In the genomic region with DNA sequence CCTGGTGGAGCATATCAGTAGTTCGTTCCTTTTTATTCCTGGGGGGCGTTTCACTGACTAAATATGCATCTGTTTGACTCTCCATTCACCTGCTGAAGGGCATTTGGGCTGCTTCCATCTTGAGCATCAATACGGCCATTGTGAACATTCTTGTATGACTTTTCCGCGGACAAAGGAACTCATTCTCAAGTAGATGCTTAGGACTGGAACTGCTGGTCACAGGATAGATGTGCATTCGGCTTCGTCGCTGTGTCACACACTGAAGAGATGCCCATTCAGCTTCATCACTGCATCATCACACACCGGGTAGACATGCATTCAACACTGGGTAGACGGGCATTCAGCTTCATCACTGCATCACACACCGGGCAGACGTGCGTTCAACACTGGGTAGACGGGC, we compare ENCODE assay signal across 17 cellular contexts.
DNase-seq lines count a peak whose midpoint lies in the region; ATAC-seq lines count a peak whose summit lies in the region.
"Had no signal": no experiment of that assay in that cellular context is flagged by ENCODE, and none has a peak within 500 bp of the region (broad histone marks: within the 10 kb centered on the region; RNA-seq: fewer than 3 reads in every experiment).

No MANE protein-coding gene starts in this region.

- H3K27ac Mint-ChIP-seq in activated CD8-positive, alpha-beta T cell treated with anti-CD3 and anti-CD28 coated beads, Interleukin-2, amount 10 ng/mL, durations not matched to agents 7 days and 5 days = no peak overlapping the region
- H3K27ac Mint-ChIP-seq: CD4-positive, CD25-positive, alpha-beta regulatory T cell had no signal

- H3K27me3 Mint-ChIP-seq in activated CD8-positive, alpha-beta T cell treated with anti-CD3 and anti-CD28 coated beads, Interleukin-2, amount 10 ng/mL, durations not matched to agents 7 days and 5 days (ENCODE audit: low read depth) = no peaks in the 10 kb centered on the region

- no peaks in the 10 kb centered on the region for H3K4me1 Mint-ChIP-seq in activated CD8-positive, alpha-beta T cell treated with anti-CD3 and anti-CD28 coated beads, Interleukin-2, amount 10 ng/mL, durations not matched to agents 7 days and 5 days (ENCODE audit: low read depth)

- H3K9me3 Mint-ChIP-seq in activated CD8-positive, alpha-beta T cell treated with anti-CD3 and anti-CD28 coated beads, Interleukin-2, amount 10 ng/mL, durations not matched to agents 7 days and 5 days (ENCODE audit: insufficient read depth) = no peaks in the 10 kb centered on the region

- no peak overlapping the region for H3K4me3 Mint-ChIP-seq in activated CD8-positive, alpha-beta T cell treated with anti-CD3 and anti-CD28 coated beads, Interleukin-2, amount 10 ng/mL, durations not matched to agents 7 days and 5 days
- H3K4me3 Mint-ChIP-seq: CD4-positive, CD25-positive, alpha-beta regulatory T cell had no signal

- POLR2A ChIA-PET in activated CD8-positive, alpha-beta T cell treated with anti-CD3 and anti-CD28 coated beads, Interleukin-2, amount 10 ng/mL, durations not matched to agents 7 days and 5 days (lab: Charles Lee) = no interaction called here

- peak; percentile 27 for DNase-seq in activated effector memory CD4-positive, alpha-beta T cell treated with anti-CD3 and anti-CD28 coated beads, Interleukin-2, amount 50 U/mL, for 16 hours
- DNase-seq in activated effector memory CD4-positive, alpha-beta T cell treated with Interleukin-2 at 50 U/mL for 16 hours = no peak
- DNase-seq in medulla oblongata (ENCODE audit: extremely low spot score) = peak; percentile 85
- DNase-seq in ureter (ENCODE audit: low spot score) = peak; percentile 32
- no peak for DNase-seq in activated CD8-positive, alpha-beta T cell treated with anti-CD3 and anti-CD28 coated beads, Interleukin-2, amount 10 ng/mL, durations not matched to agents 7 days and 5 days
- no peak for DNase-seq in activated CD8-positive, alpha-beta memory T cell treated with anti-CD3 and anti-CD28 coated beads for 24 hours
- DNase-seq in glomerular visceral epithelial cell (ENCODE audit: extremely low spot score) = no peak
- DNase-seq: Calu3; CD4-positive, CD25-positive, alpha-beta regulatory T cell; DMS 273 treated with DMSO at 0.1 percent for 48 hours; GM23248 had no signal

- no peak for ATAC-seq in activated CD8-positive, alpha-beta T cell treated with anti-CD3 and anti-CD28 coated beads, Interleukin-2, amount 10 ng/mL, durations not matched to agents 7 days and 5 days
- ATAC-seq: GM12878, HCT116, HepG2 had no signal

- H3K27ac ChIP-seq in angular gyrus (ENCODE audit: low read depth, low read length) = peak overlapping the region; percentile 35
- H3K27ac ChIP-seq: 22Rv1; BLaER1 treated with 17β-estradiol and CSF1 and Interleukin-3, amounts not matched to agents 10 nM and 100 nM; GM23248 had no signal

- peaks cover 21% of the 10 kb centered on the region for H3K36me3 Mint-ChIP-seq in activated CD8-positive, alpha-beta T cell treated with anti-CD3 and anti-CD28 coated beads, Interleukin-2, amount 10 ng/mL, durations not matched to agents 7 days and 5 days (ENCODE audit: low read depth)

- CTCF ChIA-PET in activated CD8-positive, alpha-beta T cell treated with anti-CD3 and anti-CD28 coated beads, Interleukin-2, amount 10 ng/mL, durations not matched to agents 7 days and 5 days (lab: Charles Lee) = no interaction called here

Comparison
In these comparisons a context has a peak if more than half of its experiments do, and no peak if none do; other contexts are left out.
1. DNase-seq: peak in activated effector memory CD4-positive, alpha-beta T cell treated with anti-CD3 and anti-CD28 coated beads, Interleukin-2, amount 50 U/mL, for 16 hours (single experiment), medulla oblongata (single experiment) and ureter (single experiment); none in activated effector memory CD4-positive, alpha-beta T cell treated with Interleukin-2 at 50 U/mL for 16 hours (single experiment), activated CD8-positive, alpha-beta T cell treated with anti-CD3 and anti-CD28 coated beads, Interleukin-2, amount 10 ng/mL, durations not matched to agents 7 days and 5 days (single experiment), activated CD8-positive, alpha-beta memory T cell treated with anti-CD3 and anti-CD28 coated beads for 24 hours (single experiment) and glomerular visceral epithelial cell (single experiment).